Comparison of ENCODE assay signal across 9 cellular contexts in the genomic region with DNA sequence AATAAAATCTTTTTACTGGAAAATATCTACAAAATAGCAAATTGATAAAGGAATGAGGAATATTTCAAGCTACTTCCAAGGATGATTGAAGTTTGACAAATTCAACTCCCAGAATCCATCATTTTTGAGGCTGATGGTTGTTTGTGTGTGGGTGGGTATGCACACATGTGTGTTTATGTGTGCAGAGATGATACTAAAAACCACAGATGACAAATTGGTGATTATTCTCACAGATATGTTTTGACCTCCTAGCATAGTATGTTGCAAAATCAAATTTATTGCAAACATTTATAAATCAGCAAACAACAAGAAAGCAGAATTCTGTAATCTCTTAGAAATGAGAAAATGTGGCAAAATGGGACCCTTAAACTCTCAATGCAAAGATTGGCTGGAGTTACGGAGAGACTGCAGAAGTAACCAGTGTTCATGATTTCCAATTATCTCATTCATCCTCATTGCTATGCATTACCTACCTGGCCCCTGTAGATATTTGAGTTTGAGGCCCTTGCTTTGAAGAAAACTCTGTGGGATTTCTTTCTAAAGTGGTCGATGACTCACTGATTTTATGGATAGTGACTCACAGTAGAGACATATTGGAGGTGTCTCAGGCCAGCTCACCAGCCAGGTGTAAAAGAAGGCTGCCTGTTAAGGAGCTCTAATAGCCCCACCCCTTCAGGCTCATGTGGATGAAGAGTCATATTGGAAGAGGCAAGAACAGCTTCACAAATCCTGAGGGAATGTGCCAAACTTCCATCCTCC. TPM values are rescaled to one million over a fixed set of nuclear protein-coding genes. Genes with fewer than 3 reads are reported as not detected.
DNase-seq lines count a peak whose midpoint lies in the region; ATAC-seq lines count a peak whose summit lies in the region.
"Had no signal": no experiment of that assay in that cellular context is flagged by ENCODE, and none has a peak within 500 bp of the region (broad histone marks: within the 10 kb centered on the region; RNA-seq: fewer than 3 reads in every experiment).

No MANE protein-coding gene starts in this region.

- DNase-seq in stimulated activated naive CD4-positive, alpha-beta T cell treated with Interleukin-2 at 50 U/mL for 16 hours (lab: John Stamatoyannopoulos, UW): peak; percentile 26
- no peak for DNase-seq in stimulated activated naive CD4-positive, alpha-beta T cell (lab: John Stamatoyannopoulos, UW)
- DNase-seq in activated T-helper 2 cell treated with anti-CD3 and anti-CD28 coated beads, Interferon-gamma antibody, Interleukin-2, Interleukin-4, amounts not matched to agents 10 μg/mL and 5 μg/mL and 100 μg/mL, durations not matched to agents 14 hours and 24 hours and 36 hours (ENCODE audit: low spot score): peak; percentile 15
- DNase-seq in mesenchymal stem cell (peak; percentile 81), NCI-H128 (lab: John Stamatoyannopoulos, UW; ENCODE audit: unreplicated experiment) (no peak)
- DNase-seq: DND-41 had no signal

- H3K27ac Mint-ChIP-seq in activated T-helper 2 cell treated with anti-CD3 and anti-CD28 coated beads, Interferon-gamma antibody, Interleukin-2, Interleukin-4, amounts not matched to agents 10 μg/mL and 5 μg/mL and 100 μg/mL, durations not matched to agents 14 hours and 24 hours and 36 hours: peak overlapping the region; percentile 55

- no peak overlapping the region for H2BK12ac ChIP-seq in mesenchymal stem cell (ENCODE audit: low read length in 2 of 2)

- H4K8ac ChIP-seq in mesenchymal stem cell (ENCODE audit: low read length): no peak overlapping the region

- no peaks in the 10 kb centered on the region for H3K27me3 Mint-ChIP-seq in activated T-helper 2 cell treated with anti-CD3 and anti-CD28 coated beads, Interferon-gamma antibody, Interleukin-2, Interleukin-4, amounts not matched to agents 10 μg/mL and 5 μg/mL and 100 μg/mL, durations not matched to agents 14 hours and 24 hours and 36 hours (ENCODE audit: low read depth)

- no peaks in the 10 kb centered on the region for H3K36me3 Mint-ChIP-seq in activated T-helper 2 cell treated with anti-CD3 and anti-CD28 coated beads, Interferon-gamma antibody, Interleukin-2, Interleukin-4, amounts not matched to agents 10 μg/mL and 5 μg/mL and 100 μg/mL, durations not matched to agents 14 hours and 24 hours and 36 hours (ENCODE audit: low read depth)

- no peaks in the 10 kb centered on the region for H3K9me3 ChIP-seq in mesenchymal stem cell (ENCODE audit: control insufficient read depth, low read length)

- no peaks in the 10 kb centered on the region for H3K9me3 Mint-ChIP-seq in activated T-helper 2 cell treated with anti-CD3 and anti-CD28 coated beads, Interferon-gamma antibody, Interleukin-2, Interleukin-4, amounts not matched to agents 10 μg/mL and 5 μg/mL and 100 μg/mL, durations not matched to agents 14 hours and 24 hours and 36 hours

- no peak overlapping the region for H3K18ac ChIP-seq in mesenchymal stem cell (ENCODE audit: low read depth in 1 of 2, low read length in 2 of 2)

- H2BK15ac ChIP-seq in mesenchymal stem cell (ENCODE audit: low read depth, poor library complexity, severe bottlenecking): no peak overlapping the region

- intact Hi-C loops in activated T-helper 2 cell treated with anti-CD3 and anti-CD28 coated beads, Interferon-gamma antibody, Interleukin-2, Interleukin-4, amounts not matched to agents 10 μg/mL and 5 μg/mL and 100 μg/mL, durations not matched to agents 14 hours and 24 hours and 36 hours (cut with micrococcal nuclease): loop anchor here (1.0 to 10.0 kb wide), 3 partner anchors 33 to 118 kb away; a partner anchor contains a TSS

- H2AFZ ChIP-seq in mesenchymal stem cell (ENCODE audit: low read depth, low read length): no peak overlapping the region

- peak overlapping the region; percentile 88 for H3K27ac ChIP-seq in mesenchymal stem cell (ENCODE audit: low read length, poor library complexity, severe bottlenecking)

- no peaks in the 10 kb centered on the region for H3K36me3 ChIP-seq in mesenchymal stem cell (ENCODE audit: control insufficient read depth in 1 of 2, insufficient read depth in 2 of 2, low read depth in 1 of 2, low read length in 2 of 2)

- H3K4ac ChIP-seq in mesenchymal stem cell (ENCODE audit: low read depth in 1 of 2, low read length in 2 of 2): no peak overlapping the region

- no peak overlapping the region for H4K91ac ChIP-seq in mesenchymal stem cell (ENCODE audit: low read length)

- H3K27me3 ChIP-seq in mesenchymal stem cell (ENCODE audit: control insufficient read depth in 1 of 2, insufficient read depth in 1 of 2, low read length in 2 of 2): no peaks in the 10 kb centered on the region

- no peak overlapping the region for H2AK5ac ChIP-seq in mesenchymal stem cell (ENCODE audit: low read length, severe bottlenecking)

- H2BK120ac ChIP-seq in mesenchymal stem cell (ENCODE audit: low read depth, low read length): no peak overlapping the region

- ATAC-seq in GM18873 (IDR thresholded peaks at IDR 0.05; ENCODE audit: low FRiP score, unreplicated experiment): no peak
- ATAC-seq in HG03469 (IDR thresholded peaks at IDR 0.05; ENCODE audit: unreplicated experiment): no peak
- no peak for ATAC-seq in GM18870 (IDR thresholded peaks at IDR 0.05; ENCODE audit: unreplicated experiment)

- H3K4me1 ChIP-seq in mesenchymal stem cell (ENCODE audit: control insufficient read depth, insufficient read depth, low read depth, low read length): peaks cover 16% of the 10 kb centered on the region

- no peak overlapping the region for H3K9ac ChIP-seq in mesenchymal stem cell (ENCODE audit: low read length)

- H3K23ac ChIP-seq in mesenchymal stem cell (ENCODE audit: low read length in 2 of 2): no peak overlapping the region

- no peak overlapping the region for H3K14ac ChIP-seq in mesenchymal stem cell (ENCODE audit: low read length in 2 of 2)

- no peak overlapping the region for H3K4me3 Mint-ChIP-seq in activated T-helper 2 cell treated with anti-CD3 and anti-CD28 coated beads, Interferon-gamma antibody, Interleukin-2, Interleukin-4, amounts not matched to agents 10 μg/mL and 5 μg/mL and 100 μg/mL, durations not matched to agents 14 hours and 24 hours and 36 hours (ENCODE audit: low read depth)

- no peak overlapping the region for H3K4me3 ChIP-seq in mesenchymal stem cell (ENCODE audit: insufficient read depth in 1 of 2, low read depth in 1 of 2, low read length in 2 of 2)

- WGBS in mesenchymal stem cell: 34% methylated on average over 1 of the region's 2 CpGs

- H3K4me2 ChIP-seq in mesenchymal stem cell (ENCODE audit: low read length, poor library complexity, severe bottlenecking): no peak overlapping the region

- H3K79me1 ChIP-seq in mesenchymal stem cell (replicated peaks; ENCODE audit: low read length, poor library complexity, severe bottlenecking): no peaks in the 10 kb centered on the region

- no peak overlapping the region for H2BK5ac ChIP-seq in mesenchymal stem cell (ENCODE audit: low read depth, low read length, poor library complexity, severe bottlenecking)

- peaks cover 41% of the 10 kb centered on the region for H3K4me1 Mint-ChIP-seq in activated T-helper 2 cell treated with anti-CD3 and anti-CD28 coated beads, Interferon-gamma antibody, Interleukin-2, Interleukin-4, amounts not matched to agents 10 μg/mL and 5 μg/mL and 100 μg/mL, durations not matched to agents 14 hours and 24 hours and 36 hours (ENCODE audit: low read depth)

RNA-seq across cellular contexts. Expression of a gene that starts 44.6 kb away (rescaled TPM):
- total RNA-seq in activated T-helper 2 cell treated with anti-CD3 and anti-CD28 coated beads, Interferon-gamma antibody, Interleukin-2, Interleukin-4, amounts not matched to agents 10 μg/mL and 5 μg/mL and 100 μg/mL, durations not matched to agents 14 hours and 24 hours and 36 hours: not detected in 2 replicates
- polyA plus RNA-seq in mesenchymal stem cell (2013, experiment 1 of 2): 0.10 TPM
- 0.04 TPM for polyA plus RNA-seq in mesenchymal stem cell (2013, experiment 2 of 2)

Comparison
In these comparisons a context has a peak if more than half of its experiments do, and no peak if none do; other contexts are left out.
1. DNase-seq: peak in stimulated activated naive CD4-positive, alpha-beta T cell treated with Interleukin-2 at 50 U/mL for 16 hours (single experiment), activated T-helper 2 cell treated with anti-CD3 and anti-CD28 coated beads, Interferon-gamma antibody, Interleukin-2, Interleukin-4, amounts not matched to agents 10 μg/mL and 5 μg/mL and 100 μg/mL, durations not matched to agents 14 hours and 24 hours and 36 hours (single experiment) and mesenchymal stem cell (single experiment); none in stimulated activated naive CD4-positive, alpha-beta T cell (0 of 6) and NCI-H128 (single experiment).